ENCODE assay signal across 1 cellular context in the genomic region with DNA sequence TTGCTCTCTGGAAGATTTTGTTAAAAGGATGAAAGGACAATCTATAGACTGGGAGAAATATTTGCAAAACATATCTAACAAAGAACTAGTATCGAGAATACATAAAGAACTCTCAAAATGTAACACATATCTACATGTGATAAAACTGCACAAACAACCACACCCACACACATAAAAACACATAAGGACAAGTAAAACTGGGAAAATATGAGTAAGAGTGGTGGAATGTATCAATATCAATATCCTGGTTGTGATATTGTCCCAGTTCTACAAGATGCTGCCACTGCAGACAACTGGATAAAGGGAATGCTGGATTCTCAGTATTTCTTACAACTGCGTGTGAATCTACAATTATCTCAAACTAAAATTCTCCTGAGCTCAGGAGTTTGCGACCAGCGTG.
TF ChIP-seq lines count a peak whose summit lies in the region.

No MANE protein-coding gene starts in this region.

TF ChIP-seq in WTC11, 78 proteins besides CTCF, POLR2A, EP300 and RAD21 (continued from another document):
- TF ChIP-seq ZNF219 (CRISPR knock-in tag; IDR thresholded peaks at IDR 0.05; ENCODE audit: borderline replicate concordance): no peak
- no peak for TF ChIP-seq MXD4 (CRISPR knock-in tag; IDR thresholded peaks at IDR 0.05; ENCODE audit: borderline replicate concordance)
- TF ChIP-seq, protein P1, sequence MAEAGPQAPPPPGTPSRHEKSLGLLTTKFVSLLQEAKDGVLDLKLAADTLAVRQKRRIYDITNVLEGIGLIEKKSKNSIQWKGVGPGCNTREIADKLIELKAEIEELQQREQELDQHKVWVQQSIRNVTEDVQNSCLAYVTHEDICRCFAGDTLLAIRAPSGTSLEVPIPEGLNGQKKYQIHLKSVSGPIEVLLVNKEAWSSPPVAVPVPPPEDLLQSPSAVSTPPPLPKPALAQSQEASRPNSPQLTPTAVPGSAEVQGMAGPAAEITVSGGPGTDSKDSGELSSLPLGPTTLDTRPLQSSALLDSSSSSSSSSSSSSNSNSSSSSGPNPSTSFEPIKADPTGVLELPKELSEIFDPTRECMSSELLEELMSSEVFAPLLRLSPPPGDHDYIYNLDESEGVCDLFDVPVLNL (CRISPR knock-in tag; IDR thresholded peaks at IDR 0.05; ENCODE audit: borderline replicate concordance, low read depth): no peak
- TF ChIP-seq, protein P2, sequence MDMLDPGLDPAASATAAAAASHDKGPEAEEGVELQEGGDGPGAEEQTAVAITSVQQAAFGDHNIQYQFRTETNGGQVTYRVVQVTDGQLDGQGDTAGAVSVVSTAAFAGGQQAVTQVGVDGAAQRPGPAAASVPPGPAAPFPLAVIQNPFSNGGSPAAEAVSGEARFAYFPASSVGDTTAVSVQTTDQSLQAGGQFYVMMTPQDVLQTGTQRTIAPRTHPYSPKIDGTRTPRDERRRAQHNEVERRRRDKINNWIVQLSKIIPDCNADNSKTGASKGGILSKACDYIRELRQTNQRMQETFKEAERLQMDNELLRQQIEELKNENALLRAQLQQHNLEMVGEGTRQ (CRISPR knock-in tag; IDR thresholded peaks at IDR 0.05): no peak
- no peak for TF ChIP-seq ETV6 (CRISPR knock-in tag; IDR thresholded peaks at IDR 0.05)
